1 cellular context compared by ENCODE assay signal in genomic region chr1:72282690-72283203, GRCh38.
TF ChIP-seq lines count a peak whose summit lies in the region.

No MANE protein-coding gene starts in this region.

TF ChIP-seq in SK-N-SH treated with all-trans-retinoic acid at 6 μM for 48 hours, 23 proteins besides CTCF, POLR2A, EP300 and RAD21 (continued from another document):
- no peak for TF ChIP-seq POU6F1 (CRISPR knock-in tag; IDR thresholded peaks at IDR 0.05; ENCODE audit: borderline replicate concordance, low read depth)
